Comparison of ENCODE assay signal across 9 cellular contexts in the genomic region with DNA sequence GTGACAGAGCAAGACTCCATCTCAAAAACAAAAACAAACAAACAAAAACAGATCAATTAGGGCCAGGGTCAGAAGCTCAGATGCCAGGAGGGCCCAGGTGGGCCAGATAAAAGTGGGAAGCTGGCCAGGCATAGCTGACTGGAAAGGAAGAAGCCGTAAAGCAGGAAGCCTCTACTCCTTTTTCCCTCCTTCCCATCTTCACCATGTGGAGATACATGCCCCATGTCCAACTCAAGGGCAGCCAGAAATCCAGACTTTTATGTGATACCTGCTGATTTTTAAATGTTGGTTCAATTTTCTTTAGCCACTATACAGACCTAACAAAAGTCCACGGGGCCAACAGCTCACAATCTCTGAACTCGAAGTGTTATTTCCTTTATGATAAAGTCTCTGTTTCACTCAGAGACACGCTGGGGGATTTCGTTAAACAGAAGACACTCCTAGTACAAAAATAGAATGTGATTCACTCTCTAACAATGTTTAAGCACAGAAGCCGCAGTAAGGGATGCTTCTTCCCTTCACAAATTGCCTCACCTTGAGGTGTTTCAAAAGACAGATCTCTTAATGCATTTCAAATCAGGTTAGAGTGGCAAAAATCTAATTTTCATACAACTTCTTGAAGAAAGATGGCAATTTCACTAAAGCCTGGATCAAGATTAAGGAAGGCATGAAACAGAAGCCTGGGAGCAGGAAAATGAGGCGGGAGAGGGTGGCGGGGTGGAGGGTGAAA. TPM values are rescaled to one million over a fixed set of nuclear protein-coding genes. Genes with fewer than 3 reads are reported as not detected.
A peak's percentile ranks its signal among the peaks of the same experiment; 100 is the strongest.
DNase-seq lines count a peak whose midpoint lies in the region; ATAC-seq and TF ChIP-seq lines count a peak whose summit lies in the region.
"Had no signal": no experiment of that assay in that cellular context is flagged by ENCODE, and none has a peak within 500 bp of the region (broad histone marks: within the 10 kb centered on the region; RNA-seq: fewer than 3 reads in every experiment).

No MANE protein-coding gene starts in this region.

- peak overlapping the region; percentile 25 for H3K4me2 ChIP-seq in osteoblast (ENCODE audit: insufficient read depth, low read length)

- no peaks in the 10 kb centered on the region for H3K9me3 ChIP-seq in breast epithelium
- no peaks in the 10 kb centered on the region for H3K9me3 ChIP-seq in osteoblast (ENCODE audit: low read depth, low read length)
- no peaks in the 10 kb centered on the region for H3K9me3 ChIP-seq in BE2C

- TF ChIP-seq CTCF in MCF 10A (IDR thresholded peaks at IDR 0.05; ENCODE audit: unreplicated experiment) (no peak), breast epithelium (IDR thresholded peaks at IDR 0.05) (no peak), activated B cell treated with CpG ODN at 0.5 μM for 24 hours (IDR thresholded peaks at IDR 0.05) (no peak), osteoblast (IDR thresholded peaks at IDR 0.05; ENCODE audit: extremely low read depth, low read depth, low read length) (no peak), BE2C (IDR thresholded peaks at IDR 0.05; ENCODE audit: low read depth, low read length) (no peak)

- CTCF ChIA-PET in MCF 10A (lab: Yijun Ruan, JAX), result interaction anchor here (1.1 kb wide), 1 partner anchor 47 kb away, joined by 3 read pairs; no protein-coding TSS in a partner anchor
- CTCF ChIA-PET in activated B cell treated with CpG ODN at 0.5 μM for 24 hours (lab: Charles Lee), result interaction anchor here (1.0 kb wide), 1 partner anchor 52 kb away, joined by 3 read pairs; no protein-coding TSS in a partner anchor

- no TSS peak for BruUV-seq in MCF 10A (replicated peaks; lab: Mats Ljungman, UMichigan)

- peak overlapping the region; percentile 70 for H2AFZ ChIP-seq in osteoblast (ENCODE audit: low read length)

- no peaks in the 10 kb centered on the region for H3K36me3 Mint-ChIP-seq in MCF 10A (ENCODE audit: insufficient read depth, unreplicated experiment)
- H3K36me3 Mint-ChIP-seq in activated B cell treated with CpG ODN at 0.5 μM for 24 hours (ENCODE audit: low read depth), result no peaks in the 10 kb centered on the region

- H3K4me3 ChIP-seq in breast epithelium, result no peak overlapping the region
- no peak overlapping the region for H3K4me3 ChIP-seq in osteoblast (ENCODE audit: insufficient read depth, low read length)
- no peak overlapping the region for H3K4me3 ChIP-seq in BE2C (ENCODE audit: low read depth, low read length)

- H3K36me3 ChIP-seq in breast epithelium (no peaks in the 10 kb centered on the region), osteoblast (ENCODE audit: insufficient read depth, low read length) (no peaks in the 10 kb centered on the region), BE2C (no peaks in the 10 kb centered on the region)

- ATAC-seq in HG03060 (IDR thresholded peaks at IDR 0.05; ENCODE audit: low read depth, unreplicated experiment) (peak; percentile 78), activated B cell treated with CpG ODN at 0.5 μM for 24 hours (ENCODE audit: low read depth) (peak; percentile 57)

- no peak for TF ChIP-seq POLR2A in breast epithelium (IDR thresholded peaks at IDR 0.05)

- H3K79me2 ChIP-seq in osteoblast (ENCODE audit: insufficient read depth, low read length), result no peaks in the 10 kb centered on the region

- intact Hi-C loops in MCF 10A (cut with micrococcal nuclease) (no loop called here), breast epithelium (cut with DNase I; ENCODE audit: low total_unique reads) (no loop called here), activated B cell treated with CpG ODN at 0.5 μM for 24 hours (cut with micrococcal nuclease) (no loop called here)

- H3K4me3 Mint-ChIP-seq in MCF 10A (ENCODE audit: unreplicated experiment) (no peak overlapping the region), activated B cell treated with CpG ODN at 0.5 μM for 24 hours (no peak overlapping the region)

- H3K27ac ChIP-seq in breast epithelium (no peak overlapping the region), osteoblast (ENCODE audit: low read depth, low read length) (no peak overlapping the region)

- H3K4me1 ChIP-seq in breast epithelium (no peaks in the 10 kb centered on the region), osteoblast (ENCODE audit: insufficient read depth, low read length) (peaks cover 27% of the 10 kb centered on the region), BE2C (peaks cover 3% of the 10 kb centered on the region; the same call in 1 of the 2 replicates)

- H3K27me3 ChIP-seq in breast epithelium (no peaks in the 10 kb centered on the region), osteoblast (ENCODE audit: insufficient read depth, low read length) (no peaks in the 10 kb centered on the region), BE2C (no peaks in the 10 kb centered on the region)

- H3K27ac Mint-ChIP-seq in MCF 10A (ENCODE audit: low read depth, unreplicated experiment) (peak overlapping the region; percentile 85), activated B cell treated with CpG ODN at 0.5 μM for 24 hours (peak overlapping the region; percentile 19)

- H3K9me3 Mint-ChIP-seq in MCF 10A (ENCODE audit: unreplicated experiment) (no peaks in the 10 kb centered on the region), activated B cell treated with CpG ODN at 0.5 μM for 24 hours (no peaks in the 10 kb centered on the region)

- H3K27me3 Mint-ChIP-seq in MCF 10A (ENCODE audit: insufficient read depth, unreplicated experiment) (no peaks in the 10 kb centered on the region), activated B cell treated with CpG ODN at 0.5 μM for 24 hours (no peaks in the 10 kb centered on the region)

- POLR2A ChIA-PET in MCF 10A (lab: Yijun Ruan, JAX), result interaction anchor here (0.5 to 1.1 kb wide), 3 partner anchors 12 to 384 kb away, joined by 3 read pairs; no protein-coding TSS in a partner anchor
- POLR2A ChIA-PET in activated B cell treated with CpG ODN at 0.5 μM for 24 hours (lab: Charles Lee), result no interaction called here

- H4K20me1 ChIP-seq in osteoblast (ENCODE audit: insufficient read depth, low read length), result no peaks in the 10 kb centered on the region

- DNase-seq in MCF 10A (ENCODE audit: unreplicated experiment) (peak; percentile 60), breast epithelium (ENCODE audit: low spot score in 2 of 2) (no peak), activated B cell treated with CpG ODN at 0.5 μM for 24 hours (no peak), osteoblast (ENCODE audit: insufficient read length, low spot score, missing footprints) (no peak), BE2C (no peak), NCI-H748 treated with DMSO at 0.1 percent for 48 hours (lab: John Stamatoyannopoulos, UW) (no peak), globus pallidus (ENCODE audit: low spot score) (no peak)

- H3K4me1 Mint-ChIP-seq in MCF 10A (ENCODE audit: insufficient read depth, unreplicated experiment), result peaks cover 13% of the 10 kb centered on the region
- peaks cover 24% of the 10 kb centered on the region for H3K4me1 Mint-ChIP-seq in activated B cell treated with CpG ODN at 0.5 μM for 24 hours

RNA-seq across cellular contexts. Expression of a gene that starts 14.0 kb away (rescaled TPM):
- not detected in 2 replicates for total RNA-seq in MCF 10A (2022)
- total RNA-seq in breast epithelium, result not detected
- not detected in 2 replicates for total RNA-seq in activated B cell treated with CpG ODN at 0.5 μM for 24 hours
- not detected in 2 replicates for total RNA-seq in osteoblast
- polyA plus RNA-seq in BE2C (2012; ENCODE audit: insufficient read depth, insufficient read length, low read depth), result not detected
- total RNA-seq: pulmonary artery endothelial cell had no signal

RNA-seq across cellular contexts. Expression of a gene that starts 48.9 kb away (rescaled TPM):
- total RNA-seq in MCF 10A (2022) (30.4 and 44.8 TPM in 2 replicates), breast epithelium (100 to 1,000 TPM in 2 of 3 donors, 10 to 100 TPM in 1; 90.7 to 302 (median 110) TPM), activated B cell treated with CpG ODN at 0.5 μM for 24 hours (64.3 and 75.0 TPM in 2 replicates), osteoblast (137 and 163 TPM in 2 replicates)
- polyA plus RNA-seq in BE2C (2012; ENCODE audit: insufficient read depth, insufficient read length, low read depth), result 54.3 TPM

RNA-seq across cellular contexts. Expression of a gene that starts 49.0 kb away (rescaled TPM):
- total RNA-seq in MCF 10A (2022) (11.9 and 18.4 TPM in 2 replicates), breast epithelium (1 to 10 TPM; 4.9 to 9.0 (median 8.5) TPM), activated B cell treated with CpG ODN at 0.5 μM for 24 hours (7.3 and 8.1 TPM in 2 replicates), osteoblast (5.9 and 6.5 TPM in 2 replicates)
- 7.3 TPM for polyA plus RNA-seq in BE2C (2012; ENCODE audit: insufficient read depth, insufficient read length, low read depth)
